8 cellular contexts compared by ENCODE assay signal in the genomic region with DNA sequence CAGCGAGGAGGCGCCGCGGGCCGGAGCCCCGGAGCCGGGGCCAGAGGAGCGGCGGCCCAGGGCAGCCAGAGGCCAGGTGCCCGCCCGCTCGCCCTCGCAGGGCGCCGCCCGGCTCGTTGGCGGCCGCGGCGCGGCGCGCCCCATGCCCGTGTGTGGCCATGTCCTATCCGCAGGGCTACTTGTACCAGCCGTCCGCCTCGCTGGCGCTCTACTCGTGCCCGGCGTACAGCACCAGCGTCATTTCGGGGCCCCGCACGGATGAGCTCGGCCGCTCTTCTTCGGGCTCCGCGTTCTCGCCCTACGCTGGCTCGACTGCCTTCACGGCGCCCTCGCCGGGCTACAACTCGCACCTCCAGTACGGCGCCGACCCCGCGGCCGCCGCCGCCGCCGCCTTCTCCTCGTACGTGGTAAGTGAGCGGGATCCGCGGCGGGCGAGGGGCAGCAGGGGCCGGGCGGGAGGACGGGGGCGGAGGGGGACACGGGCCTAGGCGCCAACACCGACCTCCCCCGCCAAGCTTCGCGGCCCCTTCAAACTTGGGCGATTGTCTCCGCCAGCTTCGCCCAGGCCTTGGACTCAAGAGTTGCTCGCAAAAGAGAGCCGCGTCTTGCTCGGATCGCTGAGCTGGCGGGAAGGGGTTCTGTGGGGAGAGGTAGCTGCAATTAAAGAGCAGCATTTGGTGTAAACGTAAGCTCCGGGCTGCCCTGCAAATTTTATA. TPM values are rescaled to one million over a fixed set of nuclear protein-coding genes. Genes with fewer than 3 reads are reported as not detected.
DNase-seq lines count a peak whose midpoint lies in the region; ATAC-seq, FAIRE-seq and TF ChIP-seq lines count a peak whose summit lies in the region.

No MANE protein-coding gene starts in this region.

- 5% methylated on average over 88 of the region's 88 CpGs for WGBS in liver
- WGBS in HepG2 (ENCODE audit: low lambda C conversion rate), result 89% methylated on average over 88 of the region's 88 CpGs

- no peak overlapping the region for H2AFZ ChIP-seq in HepG2 (ENCODE audit: low read length)

- ATAC-seq in HepG2 (no peak), GM18858 (IDR thresholded peaks at IDR 0.05; ENCODE audit: unreplicated experiment) (no peak)

- H3K27me3 ChIP-seq in liver (ENCODE audit: control insufficient read depth in 4 of 4, insufficient read depth in 4 of 4, low read length in 3 of 4) (peaks cover 0 to 29% (median 15%) of the 10 kb centered on the region in 4 donors), HepG2 (ENCODE audit: control insufficient read depth in 1 of 2, insufficient read depth in 2 of 2, low read length in 2 of 2) (peaks cover 1 to 37% of the 10 kb centered on the region in 2 experiments), muscle layer of duodenum (ENCODE audit: low read depth, low read length) (peaks cover 57% of the 10 kb centered on the region)

- CTCF ChIA-PET in HepG2 (lab: Yijun Ruan, JAX; ENCODE audit: low intra/inter-chr PET ratio, low total read pairs), result no interaction called here

- H3K79me2 ChIP-seq in HepG2 (ENCODE audit: insufficient read depth, low read length), result no peaks in the 10 kb centered on the region

- in situ Hi-C loops in HepG2 (cut with HindIII; ENCODE audit: extremely low pct_ligation_motif_present, low pct_unique_long_range_greater_than_20kb), result no loop called here

- TF ChIP-seq EP300 in HepG2 (IDR thresholded peaks at IDR 0.05; ENCODE audit: low read depth in 2 of 2, low read length in 2 of 2), result no peak
- no peak for TF ChIP-seq EP300 in HepG2 (CRISPR knock-in tag; IDR thresholded peaks at IDR 0.05; ENCODE audit: borderline replicate concordance)

- no peaks in the 10 kb centered on the region for H4K20me1 ChIP-seq in HepG2 (ENCODE audit: insufficient read depth, low read length)

- no peak for TF ChIP-seq CTCF in liver (IDR thresholded peaks at IDR 0.05; ENCODE audit: low read depth, low read length, missing input control)
- TF ChIP-seq CTCF in HepG2 (CRISPR knock-in tag; IDR thresholded peaks at IDR 0.05), result no peak

- peak overlapping the region in 2 of 3 donors; percentile 49 to 77 for H3K4me3 ChIP-seq in liver (ENCODE audit: low read depth in 1 of 3, low read length in 3 of 3)
- no peak overlapping the region for H3K4me3 ChIP-seq in HepG2 (replicated peaks in 1 of 3; ENCODE audit: insufficient read depth in 1 of 3, low read depth in 2 of 3, low read length in 3 of 3)
- peak overlapping the region; percentile 68 to 75 for H3K4me3 ChIP-seq in muscle layer of duodenum (ENCODE audit: low read depth in 1 of 2, low read length in 2 of 2)

- H3K4me2 ChIP-seq in HepG2 (ENCODE audit: low read depth, low read length), result no peak overlapping the region

- no peak for FAIRE-seq in HepG2 (lab: Jason Lieb, UNC)

- peaks cover 12 to 36% (median 27%) of the 10 kb centered on the region in 4 donors for H3K4me1 ChIP-seq in liver (ENCODE audit: control insufficient read depth in 4 of 4, insufficient read depth in 4 of 4, low read length in 3 of 4)
- no peaks in the 10 kb centered on the region for H3K4me1 ChIP-seq in HepG2 (ENCODE audit: insufficient read depth, low read length)
- peaks cover 0 to 37% of the 10 kb centered on the region in 2 donors for H3K4me1 ChIP-seq in muscle layer of duodenum (ENCODE audit: control insufficient read depth in 1 of 2, insufficient read depth in 2 of 2, low read length in 2 of 2)

- POLR2A ChIA-PET in HepG2 (lab: Yijun Ruan, JAX), result no interaction called here

- no peak for TF ChIP-seq RAD21 in liver (IDR thresholded peaks at IDR 0.05)
- TF ChIP-seq RAD21 in HepG2 (CRISPR knock-in tag; IDR thresholded peaks at IDR 0.05), result no peak

- DNase-seq in HepG2 (ENCODE audit: low spot score), result no peak
- peak; percentile 40 for DNase-seq in OCI-M1 (lab: John Stamatoyannopoulos, UW)
- peak; percentile 63 for DNase-seq in dermis blood vessel endothelial cell
- DNase-seq in NCI-H2081 treated with DMSO at 0.1 percent for 48 hours (lab: John Stamatoyannopoulos, UW), result no peak
- DNase-seq in NCI-H1436 (lab: John Stamatoyannopoulos, UW), result no peak

- no peak overlapping the region for H3K27ac ChIP-seq in liver (ENCODE audit: low read depth in 1 of 2, low read length in 2 of 2)
- H3K27ac ChIP-seq in HepG2 (ENCODE audit: extremely low read length, insufficient read depth, low read length), result no peak overlapping the region
- H3K27ac ChIP-seq in muscle layer of duodenum (ENCODE audit: low read length), result no peak overlapping the region

- H3K9me3 ChIP-seq in liver (ENCODE audit: control insufficient read depth in 4 of 4, low read length in 3 of 4) (peaks cover 0 to 4% (median 0%) of the 10 kb centered on the region in 4 donors), HepG2 (ENCODE audit: low read length) (no peaks in the 10 kb centered on the region), muscle layer of duodenum (ENCODE audit: control insufficient read depth in 1 of 2, low read length in 2 of 2) (peaks cover 0 to 4% of the 10 kb centered on the region in 2 donors)

- TF ChIP-seq POLR2A in HepG2 (IDR thresholded peaks at IDR 0.05; ENCODE audit: insufficient read depth in 1 of 2, low read depth in 2 of 2, low read length in 2 of 2), result no peak

- no TSS peak for BruUV-seq in HepG2 (replicated peaks; lab: Mats Ljungman, UMichigan)

- intact Hi-C loops in HepG2 (cut with micrococcal nuclease; ENCODE audit: unreplicated experiment), result no loop called here

- H3K36me3 ChIP-seq in liver (ENCODE audit: control insufficient read depth in 4 of 4, insufficient read depth in 3 of 4, low read depth in 1 of 4, low read length in 3 of 4) (no peaks in the 10 kb centered on the region), HepG2 (replicated peaks in 1 of 2; ENCODE audit: control insufficient read depth in 1 of 2, insufficient read depth in 2 of 2, low read length in 2 of 2) (no peaks in the 10 kb centered on the region), muscle layer of duodenum (ENCODE audit: control insufficient read depth in 1 of 2, insufficient read depth in 2 of 2, low read length in 2 of 2) (no peaks in the 10 kb centered on the region)

- H3K9ac ChIP-seq in liver (ENCODE audit: low read depth in 1 of 2, low read length in 2 of 2), result no peak overlapping the region
- no peak overlapping the region for H3K9ac ChIP-seq in HepG2 (ENCODE audit: insufficient read depth, low read depth, low read length)

TF ChIP-seq in liver, 16 proteins besides CTCF, POLR2A, EP300 and RAD21:
- no peak for TF ChIP-seq EGR1 (IDR thresholded peaks at IDR 0.05; ENCODE audit: low read depth in 2 of 2)
- no peak for TF ChIP-seq HNF4G (IDR thresholded peaks at IDR 0.05)

TF ChIP-seq in HepG2, 621 proteins besides CTCF, POLR2A, EP300 and RAD21 (continues in another document):
- TF ChIP-seq ZNF546 (CRISPR knock-in tag; conservative IDR thresholded peaks at IDR 0.05) (no peak), ZKSCAN1 (IDR thresholded peaks at IDR 0.05; ENCODE audit: low read length) (no peak)

RNA-seq across cellular contexts. Expression of a gene that starts 0.5 kb away (rescaled TPM):
- total RNA-seq in liver (not detected), HepG2 (2016; rRNA removed; fragmentation: Illumina TruSeq; extraction: Trizol) (not detected in 2 replicates), dermis blood vessel endothelial cell (0.51 and 0.79 TPM in 2 replicates)
- polyA plus RNA-seq in liver (not detected), HepG2 (2011; rRNA removed) (not detected in 2 replicates)
- not detected in 2 replicates for total RNA-seq in HepG2 (2016; cell fraction: cytosol; rRNA removed; fragmentation: Illumina TruSeq; extraction: Trizol; ENCODE audit: low read depth)
- total RNA-seq in HepG2 (2016; cell fraction: insoluble cytoplasmic fraction; rRNA removed; fragmentation: Illumina TruSeq; extraction: Trizol), result not detected in 2 replicates
- not detected in 2 replicates for total RNA-seq in HepG2 (2016; cell fraction: membrane; rRNA removed; fragmentation: Illumina TruSeq; extraction: Trizol)
- total RNA-seq in HepG2 (2016; cell fraction: nucleus; rRNA removed; fragmentation: Illumina TruSeq; extraction: Trizol), result not detected in 2 replicates
- polyA plus RNA-seq in HepG2 (2011; cell fraction: cytosol; rRNA removed), result not detected in 2 replicates
- not detected in 2 replicates for polyA plus RNA-seq in HepG2 (2011; cell fraction: nucleus; rRNA removed)
- polyA plus RNA-seq in HepG2 (2012), result not detected in 2 replicates
- not detected in 2 replicates for polyA plus RNA-seq in HepG2 (2016; cell fraction: cytosol; fragmentation: Illumina TruSeq; extraction: Trizol; ENCODE audit: low read depth)
- polyA plus RNA-seq in HepG2 (2016; cell fraction: insoluble cytoplasmic fraction; fragmentation: Illumina TruSeq; extraction: Trizol; ENCODE audit: low read depth), result not detected in 2 replicates
- not detected in 2 replicates for polyA plus RNA-seq in HepG2 (2016; cell fraction: membrane; fragmentation: Illumina TruSeq; extraction: Trizol; ENCODE audit: low read depth)
- polyA plus RNA-seq in HepG2 (2016; cell fraction: nucleus; fragmentation: Illumina TruSeq; extraction: Trizol; ENCODE audit: insufficient read depth, low read depth), result not detected in 2 replicates
- 1.1 TPM in 1 of 2 replicates, not detected in the other for polyA minus RNA-seq in HepG2 (2011; rRNA and poly(A)+ RNA removed; ENCODE audit: low replicate concordance)
- polyA minus RNA-seq in HepG2 (2011; cell fraction: cytosol; rRNA and poly(A)+ RNA removed), result not detected in 2 replicates
- not detected in 2 replicates for polyA minus RNA-seq in HepG2 (2011; cell fraction: nucleus; rRNA and poly(A)+ RNA removed)

Comparison
In these comparisons a context has a peak if more than half of its experiments do, and no peak if none do; other contexts are left out.
1. H3K4me3 ChIP-seq: peak in liver (2 of 3) and muscle layer of duodenum (2 of 2); none in HepG2 (0 of 3).
2. DNase-seq: peak in OCI-M1 (single experiment) and dermis blood vessel endothelial cell (single experiment); none in HepG2 (single experiment), NCI-H2081 treated with DMSO at 0.1 percent for 48 hours (single experiment) and NCI-H1436 (single experiment).